ENCODE assay signal across 14 cellular contexts in genomic region chr1:15816674-15817073, GRCh38. TPM values are rescaled to one million over a fixed set of nuclear protein-coding genes. Genes with fewer than 3 reads are reported as not detected.
"Had no signal": no experiment of that assay in that cellular context is flagged by ENCODE, and none has a peak within 500 bp of the region (broad histone marks: within the 10 kb centered on the region; RNA-seq: fewer than 3 reads in every experiment).

No MANE protein-coding gene starts in this region.

- ATAC-seq: left colon; naive thymus-derived CD8-positive, alpha-beta T cell; right lobe of liver had no signal

- H3K9me3 ChIP-seq: prostate gland, right lobe of liver had no signal

- H3K27ac ChIP-seq: prostate gland, right lobe of liver had no signal

- H3K36me3 ChIP-seq: prostate gland, right lobe of liver had no signal

- H3K4me1 ChIP-seq: prostate gland had no signal

- H3K27me3 ChIP-seq: right lobe of liver had no signal

- H3K4me3 ChIP-seq: lung, prostate gland, right lobe of liver had no signal

- DNase-seq: activated CD4-positive, alpha-beta T cell treated with anti-CD3 and anti-CD28 coated beads for 1 hour; activated CD4-positive, alpha-beta T cell treated with anti-CD3 and anti-CD28 coated beads, Interleukin-2, amount 50 U/mL, for 48 hours; activated CD8-positive, alpha-beta memory T cell treated with anti-CD3 and anti-CD28 coated beads, Interleukin-2, amount 50 U/mL, for 48 hours; activated naive CD4-positive, alpha-beta T cell; immature natural killer cell; naive thymus-derived CD8-positive, alpha-beta T cell; right lobe of liver; stimulated activated CD4-positive, alpha-beta T cell treated with anti-CD3 and anti-CD28 coated beads, Interleukin-2, amount 100 ng/mL, for 24 hours; stimulated activated naive CD4-positive, alpha-beta T cell treated with Interleukin-2 at 50 U/mL for 16 hours; trophoblast cell had no signal

RNA-seq across cellular contexts. Expression of gene FBLIM1, which starts 58.1 kb away (rescaled TPM):
- total RNA-seq: mononuclear cell; naive thymus-derived CD8-positive, alpha-beta T cell had no signal
- polyA plus RNA-seq: immature natural killer cell; naive thymus-derived CD8-positive, alpha-beta T cell had no signal
